In the genomic region with DNA sequence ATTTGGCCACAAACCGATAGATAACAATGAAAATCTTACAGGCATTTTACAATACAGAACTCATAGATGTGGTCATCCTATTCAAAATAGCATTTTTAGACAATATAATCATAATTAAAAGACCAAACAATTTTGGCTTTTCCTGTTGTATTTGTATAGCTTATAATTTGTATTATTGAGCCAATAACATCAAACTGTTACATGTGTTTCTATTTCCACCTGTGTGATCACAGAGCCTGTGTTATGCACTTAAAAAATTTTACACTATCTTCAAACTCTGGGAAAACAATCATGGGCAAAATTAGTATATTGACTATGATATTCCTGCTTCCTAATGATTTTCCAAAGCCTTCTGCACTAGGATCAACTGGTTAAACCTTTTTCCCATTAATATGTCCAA, we compare ENCODE assay signal across 13 cellular contexts. TPM values are rescaled to one million over a fixed set of nuclear protein-coding genes. Genes with fewer than 3 reads are reported as not detected.
DNase-seq lines count a peak whose midpoint lies in the region; TF ChIP-seq lines count a peak whose summit lies in the region.
"Had no signal": no experiment of that assay in that cellular context is flagged by ENCODE, and none has a peak within 500 bp of the region (broad histone marks: within the 10 kb centered on the region; RNA-seq: fewer than 3 reads in every experiment).

No MANE protein-coding gene starts in this region.

- H3K27me3 ChIP-seq in PC-9 (ENCODE audit: insufficient read depth, low read depth) = no peaks in the 10 kb centered on the region

- peaks cover 12% of the 10 kb centered on the region for H3K4me1 ChIP-seq in PC-9 (replicated peaks; ENCODE audit: insufficient read depth)

- H3K27ac ChIP-seq in PC-9 = no peak overlapping the region
- H3K27ac ChIP-seq: neutrophil had no signal

- no peaks in the 10 kb centered on the region for H3K9me2 ChIP-seq in PC-9 (ENCODE audit: insufficient read depth)

- POLR2A ChIA-PET in PC-9 (lab: Charles Lee; ENCODE audit: unreplicated experiment) = interaction anchor here (0.6 kb wide), 1 partner anchor 38 kb away, joined by 6 read pairs; no protein-coding TSS in a partner anchor

- no peaks in the 10 kb centered on the region for H3K36me3 ChIP-seq in PC-9 (ENCODE audit: low read depth)
- H3K36me3 ChIP-seq: neutrophil had no signal

- 0 out of 2 replicates have a peak, but pooled peaks cover 3% of the 10 kb centered on the region for H3K79me2 ChIP-seq in PC-9 (ENCODE audit: low read depth)

- H3K9me3 ChIP-seq in PC-9 (ENCODE audit: insufficient read depth, low read depth) = no peaks in the 10 kb centered on the region
- H3K9me3 ChIP-seq: neutrophil had no signal

- no peaks in the 10 kb centered on the region for H4K20me1 ChIP-seq in PC-9 (ENCODE audit: insufficient read depth)

- H3K4me2 ChIP-seq in PC-9 = peak overlapping the region; percentile 95

- H2AFZ ChIP-seq in PC-9 = no peak overlapping the region

- intact Hi-C loops in PC-9 (cut with micrococcal nuclease; ENCODE audit: unreplicated experiment) = no loop called here

- TF ChIP-seq CTCF in AG09309 (IDR thresholded peaks at IDR 0.05; ENCODE audit: control insufficient read depth, insufficient read depth, low read depth, low read length, missing control alignments) = no peak
- TF ChIP-seq CTCF in PC-9 (conservative IDR thresholded peaks at IDR 0.05) = no peak
- no peak for TF ChIP-seq CTCF in foreskin fibroblast (IDR thresholded peaks at IDR 0.05; ENCODE audit: low read depth, low read length)

- no TSS peak for BruUV-seq in PC-9 (replicated peaks; lab: Mats Ljungman, UMichigan)

- peak overlapping the region; percentile 96; the same call in 1 of the 2 replicates for H3K4me3 ChIP-seq in AG09309 (ENCODE audit: control insufficient read depth, low read depth, low read length)
- peak overlapping the region; percentile 95 for H3K4me3 ChIP-seq in PC-9
- H3K4me3 ChIP-seq in foreskin fibroblast (ENCODE audit: low read depth in 1 of 2, low read length in 2 of 2) = peak overlapping the region; percentile 76 to 86
- H3K4me3 ChIP-seq in skeletal muscle cell (ENCODE audit: low read depth, low read length) = peak overlapping the region; percentile 81

- DNase-seq in AG09309 (ENCODE audit: low read depth) (no peak), PC-9 (no peak), foreskin fibroblast (no peak), skeletal muscle cell (ENCODE audit: low read depth) (no peak), SK-N-DZ (ENCODE audit: low spot score) (no peak), NCI-H1092 treated with DMSO at 0.1 percent for 48 hours (lab: John Stamatoyannopoulos, UW) (no peak), HuH-7 (ENCODE audit: low spot score) (no peak)
- DNase-seq in NK-92 treated with Interleukin-12 subunit alpha and Interleukin-12 subunit beta, amount 100 ng/mL, for 24 hours (lab: John Stamatoyannopoulos, UW) = no peak
- DNase-seq: T-helper 9 cell had no signal

- 0 out of 2 replicates have a peak, but pooled peaks cover 4% of the 10 kb centered on the region for H3F3A ChIP-seq in PC-9 (ENCODE audit: insufficient read depth, low read depth)

- CTCF ChIA-PET in PC-9 (lab: Charles Lee) = no interaction called here

RNA-seq across cellular contexts. Expression of gene RHOBTB1, which starts 1.9 kb away (rescaled TPM):
- 5.2 and 7.8 TPM in 2 replicates for total RNA-seq in PC-9 (2021)
- polyA plus RNA-seq in SK-N-DZ (2014; cell fraction: cytosol; rRNA removed) = 41.8 and 48.5 TPM in 2 replicates
- polyA plus RNA-seq in SK-N-DZ (2014; cell fraction: nucleus; rRNA removed) = 66.6 and 67.1 TPM in 2 replicates
- total RNA-seq: activated naive CD8-positive, alpha-beta T cell treated with anti-CD3 and anti-CD28 coated beads, Interleukin-2, amount 10 ng/mL, durations not matched to agents 7 days and 5 days; CD4-positive, alpha-beta T cell; OCI-LY7 had no signal
